Comparison of ENCODE assay signal across 9 cellular contexts in the genomic region with DNA sequence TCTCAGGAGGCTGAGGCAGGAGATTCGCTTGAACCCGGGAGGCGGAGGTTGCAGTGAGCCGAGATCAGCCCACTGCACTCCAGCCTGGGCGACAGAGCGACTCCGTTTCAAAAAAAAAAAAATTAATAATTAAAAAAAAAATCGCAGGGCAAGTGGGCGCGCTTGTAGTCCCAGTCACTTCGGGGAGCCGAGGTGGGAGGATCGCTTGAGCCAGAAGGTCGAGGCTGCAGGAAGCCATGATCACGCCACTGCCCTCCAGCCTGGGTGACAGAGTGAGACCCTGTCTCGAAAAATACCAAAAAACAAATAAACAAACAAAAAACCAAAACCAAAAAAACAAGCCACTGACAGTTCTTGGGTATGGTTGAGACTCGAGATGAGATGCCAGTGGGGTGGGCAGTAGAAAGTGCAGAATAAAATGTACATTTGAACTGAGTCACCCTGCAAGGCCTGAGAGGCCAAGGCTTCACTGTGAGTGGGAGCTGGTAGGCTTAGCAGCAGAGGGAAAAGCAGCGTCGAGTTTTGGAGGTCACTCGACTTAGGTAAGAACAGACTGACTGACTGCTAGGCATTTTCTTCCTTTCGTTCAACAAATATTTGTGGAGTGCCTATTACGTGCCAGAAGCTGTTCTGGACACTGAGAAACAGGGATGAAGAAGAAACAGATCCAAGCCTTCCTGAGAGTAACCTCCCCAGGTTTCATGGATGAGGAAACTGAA. TPM values are rescaled to one million over a fixed set of nuclear protein-coding genes. Genes with fewer than 3 reads are reported as not detected.
DNase-seq lines count a peak whose midpoint lies in the region; ATAC-seq and TF ChIP-seq lines count a peak whose summit lies in the region.
"Had no signal": no experiment of that assay in that cellular context is flagged by ENCODE, and none has a peak within 500 bp of the region (broad histone marks: within the 10 kb centered on the region; RNA-seq: fewer than 3 reads in every experiment).

No MANE protein-coding gene starts in this region.

- TF ChIP-seq CTCF in brain microvascular endothelial cell (IDR thresholded peaks at IDR 0.05; ENCODE audit: low read depth, low read length, missing control alignments) (no peak), upper lobe of right lung (IDR thresholded peaks at IDR 0.05) (no peak)

- intact Hi-C loops in upper lobe of right lung (cut with DNase I), result no loop called here

- H3K9me3 ChIP-seq in KOPT-K1 (ENCODE audit: insufficient read depth, low read length, poor library complexity, severe bottlenecking) (no peaks in the 10 kb centered on the region), upper lobe of right lung (no peaks in the 10 kb centered on the region)

- ATAC-seq in GM18519 (IDR thresholded peaks at IDR 0.05; ENCODE audit: low FRiP score, unreplicated experiment), result peak; percentile 1
- ATAC-seq in upper lobe of right lung, result peak; percentile 1
- ATAC-seq in HG02870 (IDR thresholded peaks at IDR 0.05; ENCODE audit: unreplicated experiment), result no peak

- H3K4me3 ChIP-seq in brain microvascular endothelial cell (ENCODE audit: low read depth, low read length) (peak overlapping the region; percentile 96), upper lobe of right lung (peak overlapping the region; percentile 88)

- H3K4me1 ChIP-seq in upper lobe of right lung, result peaks cover 14% of the 10 kb centered on the region

- H3K27ac ChIP-seq in KOPT-K1 (ENCODE audit: low read depth, low read length, poor library complexity, severe bottlenecking), result peak overlapping the region; percentile 94
- peak overlapping the region; percentile 62 for H3K27ac ChIP-seq in brain microvascular endothelial cell
- peak overlapping the region; percentile 90 for H3K27ac ChIP-seq in upper lobe of right lung

- DNase-seq in brain microvascular endothelial cell (no peak), midbrain (lab: John Stamatoyannopoulos, UW) (peak; percentile 32), upper lobe of right lung (no peak), islet precursor cell (no peak), NCI-H2081 (lab: John Stamatoyannopoulos, UW) (no peak)

- H3K36me3 ChIP-seq in KOPT-K1 (ENCODE audit: insufficient read depth, low read length) (peaks cover 33% of the 10 kb centered on the region), brain microvascular endothelial cell (replicated peaks) (peaks cover 22% of the 10 kb centered on the region), upper lobe of right lung (peaks cover 24% of the 10 kb centered on the region)

- H3K27me3 ChIP-seq in brain microvascular endothelial cell (replicated peaks), result no peaks in the 10 kb centered on the region
- no peaks in the 10 kb centered on the region for H3K27me3 ChIP-seq in upper lobe of right lung

- in situ Hi-C loops in brain microvascular endothelial cell (cut with HindIII; ENCODE audit: low pct_ligation_motif_present, low sequenced_read_pairs), result no loop called here

RNA-seq across cellular contexts. Expression of a gene that starts 0.6 kb away (rescaled TPM):
- 231 TPM for total RNA-seq in upper lobe of right lung

RNA-seq across cellular contexts. Expression of a gene that starts 18.4 kb away (rescaled TPM):
- not detected for total RNA-seq in upper lobe of right lung
- total RNA-seq: SK-MEL-5 had no signal
